Comparison of ENCODE assay signal across 9 cellular contexts in the genomic region with DNA sequence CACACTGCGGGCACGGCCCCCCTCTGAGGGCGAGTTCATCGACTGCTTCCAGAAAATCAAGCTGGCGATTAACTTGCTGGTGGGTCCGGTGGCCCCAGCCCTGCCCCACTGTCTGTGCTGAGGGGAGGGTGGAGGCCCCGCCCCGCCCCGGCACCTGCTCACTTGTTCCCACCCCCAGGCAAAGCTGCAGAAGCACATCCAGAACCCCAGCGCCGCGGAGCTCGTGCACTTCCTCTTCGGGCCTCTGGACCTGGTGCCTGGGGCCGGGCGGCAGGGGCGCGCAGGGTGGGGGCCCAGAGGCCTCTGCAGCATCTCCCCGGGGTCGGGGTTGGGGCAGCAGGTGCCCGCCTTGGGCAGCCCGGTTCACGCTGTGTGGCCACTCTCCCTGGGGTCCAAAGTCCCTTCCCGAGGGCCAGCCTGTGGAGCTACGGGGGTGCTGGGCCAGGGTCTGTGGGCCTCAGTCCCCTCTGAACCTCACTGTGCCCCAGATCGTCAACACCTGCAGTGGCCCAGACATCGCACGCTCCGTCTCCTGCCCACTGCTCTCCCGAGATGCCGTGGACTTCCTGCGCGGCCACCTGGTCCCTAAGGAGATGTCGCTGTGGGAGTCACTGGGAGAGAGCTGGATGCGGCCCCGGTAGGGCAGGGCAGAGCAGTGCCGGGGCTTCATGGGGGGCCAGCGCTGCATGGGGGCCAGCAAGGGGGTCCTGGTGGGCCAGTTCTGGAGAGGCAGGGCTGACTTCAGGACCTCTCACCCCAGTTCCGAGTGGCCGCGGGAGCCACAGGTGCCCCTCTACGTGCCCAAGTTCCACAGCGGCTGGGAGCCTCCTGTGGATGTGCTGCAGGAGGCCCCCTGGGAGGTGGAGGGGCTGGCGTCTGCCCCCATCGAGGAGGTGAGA. TPM values are rescaled to one million over a fixed set of nuclear protein-coding genes. Genes with fewer than 3 reads are reported as not detected.
DNase-seq lines count a peak whose midpoint lies in the region; ATAC-seq, FAIRE-seq and TF ChIP-seq lines count a peak whose summit lies in the region.
"Had no signal": no experiment of that assay in that cellular context is flagged by ENCODE, and none has a peak within 500 bp of the region (broad histone marks: within the 10 kb centered on the region; RNA-seq: fewer than 3 reads in every experiment).

No MANE protein-coding gene starts in this region.

- peaks cover 16% of the 10 kb centered on the region for H3K4me1 Mint-ChIP-seq in activated T-cell treated with anti-CD3 and anti-CD28 coated beads, Interleukin-2, amount 50 U/mL, for 72 hours (ENCODE audit: low read depth)

- H3K4me1 ChIP-seq in small intestine (ENCODE audit: control insufficient read depth in 2 of 2, insufficient read depth in 1 of 2, low read depth in 1 of 2, low read length in 1 of 2) (peaks cover 7 to 15% of the 10 kb centered on the region in 2 donors), stomach (peaks cover 36 to 69% (median 48%) of the 10 kb centered on the region in 4 donors)

- no peak for TF ChIP-seq POLR2A in stomach (IDR thresholded peaks at IDR 0.05)

- ATAC-seq in activated T-cell treated with anti-CD3 and anti-CD28 coated beads, Interleukin-2, amount 50 U/mL, for 72 hours (replicated peaks in 1 of 2) = peak; percentile 12 to 37
- no peak for ATAC-seq in GM21515 (IDR thresholded peaks at IDR 0.05; ENCODE audit: unreplicated experiment)

- peaks cover 0 to 2% of the 10 kb centered on the region in 2 donors for H3K36me3 Mint-ChIP-seq in activated T-cell treated with anti-CD3 and anti-CD28 coated beads, Interleukin-2, amount 50 U/mL, for 72 hours (ENCODE audit: insufficient read depth in 2 of 2)

- H3K27me3 ChIP-seq in small intestine (ENCODE audit: control insufficient read depth in 2 of 2, insufficient read depth in 2 of 2, low read length in 2 of 2) = no peaks in the 10 kb centered on the region
- H3K27me3 ChIP-seq in stomach = peaks cover 0 to 80% (median 51%) of the 10 kb centered on the region in 3 donors

- no peak overlapping the region for H3K27ac Mint-ChIP-seq in activated T-cell treated with anti-CD3 and anti-CD28 coated beads, Interleukin-2, amount 50 U/mL, for 72 hours

- H3K27me3 Mint-ChIP-seq in activated T-cell treated with anti-CD3 and anti-CD28 coated beads, Interleukin-2, amount 50 U/mL, for 72 hours (ENCODE audit: low read depth) = peaks cover 25% of the 10 kb centered on the region

- H3K9me3 ChIP-seq in small intestine (ENCODE audit: control insufficient read depth, low read depth) = no peaks in the 10 kb centered on the region
- H3K9me3 ChIP-seq in stomach = no peaks in the 10 kb centered on the region

- FAIRE-seq in small intestine (lab: Jason Lieb, UNC) (no peak), frontal cortex (lab: Jason Lieb, UNC) (no peak)

- TF ChIP-seq EP300 in stomach (IDR thresholded peaks at IDR 0.05) = no peak

- intact Hi-C loops in stomach (cut with DNase I; ENCODE audit: low total_unique reads) = loop anchor here (10.0 kb wide), 1 partner anchor 57 kb away; no protein-coding TSS in a partner anchor

- H3K27ac ChIP-seq in small intestine (ENCODE audit: low read depth in 1 of 2, low read length in 1 of 2) = peak overlapping the region in 1 of 2 donors; percentile 46
- H3K27ac ChIP-seq in stomach = no peak overlapping the region

- no peaks in the 10 kb centered on the region for H3K9me3 Mint-ChIP-seq in activated T-cell treated with anti-CD3 and anti-CD28 coated beads, Interleukin-2, amount 50 U/mL, for 72 hours

- no peak overlapping the region for H3K4me3 ChIP-seq in small intestine (ENCODE audit: low read depth in 1 of 2, low read length in 2 of 2)
- H3K4me3 ChIP-seq in stomach = peak overlapping the region in 1 of 4 donors; percentile 27

- WGBS in small intestine, 3 donors = 30 to 38% (median 33%) methylated on average over 32 to 45 of the region's 45 CpGs
- WGBS in stomach, 5 donors = 51 to 69% (median 59%) methylated on average over 9 to 45 of the region's 45 CpGs

- peaks cover 2 to 28% of the 10 kb centered on the region in 2 donors for H3K36me3 ChIP-seq in small intestine (ENCODE audit: control insufficient read depth in 2 of 2, insufficient read depth in 2 of 2, low read length in 2 of 2)
- peaks cover 3 to 34% (median 25%) of the 10 kb centered on the region in 4 donors for H3K36me3 ChIP-seq in stomach

- no peak for TF ChIP-seq CTCF in stomach (IDR thresholded peaks at IDR 0.05)

- H3K4me3 Mint-ChIP-seq in activated T-cell treated with anti-CD3 and anti-CD28 coated beads, Interleukin-2, amount 50 U/mL, for 72 hours = peak overlapping the region; percentile 43 to 73

- DNase-seq in NCI-H1092 treated with DMSO at 0.1 percent for 48 hours (lab: John Stamatoyannopoulos, UW) (peak; percentile 20), NCI-H1092 (lab: John Stamatoyannopoulos, UW) (no peak), NCI-H345 treated with DMSO at 0.1 percent for 48 hours (lab: John Stamatoyannopoulos, UW; ENCODE audit: unreplicated experiment) (peak; percentile 63), small intestine (peak; percentile 57), stomach (no peak), frontal cortex (ENCODE audit: low spot score in 2 of 2) (no peak)
- DNase-seq in activated T-cell treated with anti-CD3 and anti-CD28 coated beads, Interleukin-2, amount 50 U/mL, for 72 hours = peak; percentile 52 to 55
- DNase-seq: NCI-H226 had no signal

RNA-seq across cellular contexts. Expression of gene EPS8L2, which starts 16.1 kb away (rescaled TPM):
- 10 to 100 TPM; 11.4 to 15.7 TPM for total RNA-seq in activated T-cell treated with anti-CD3 and anti-CD28 coated beads, Interleukin-2, amount 50 U/mL, for 72 hours
- polyA plus RNA-seq in small intestine = 1,000 to 10,000 TPM in 2 of 3 donors, 10 to 100 TPM in 1; 90.2 to 1,255 (median 1,014) TPM
- total RNA-seq in stomach = 100 to 1,000 TPM in 4 of 5 donors, 10 to 100 TPM in 1; 45.0 to 617 (median 306) TPM
- 100 to 1,000 TPM in 1 of 3 donors, 10 to 100 TPM in 2; 91.5 to 190 (median 96.2) TPM for polyA plus RNA-seq in stomach
- total RNA-seq in frontal cortex = 0.41 TPM

RNA-seq across cellular contexts. Expression of gene TALDO1, which starts 25.1 kb away (rescaled TPM):
- total RNA-seq in activated T-cell treated with anti-CD3 and anti-CD28 coated beads, Interleukin-2, amount 50 U/mL, for 72 hours = 100 to 1,000 TPM; 152 to 155 TPM
- polyA plus RNA-seq in small intestine (100 to 1,000 TPM; 163 to 188 (median 184) TPM), stomach (100 to 1,000 TPM; 139 to 214 (median 208) TPM)
- total RNA-seq in stomach (100 to 1,000 TPM in 4 of 5 donors, 10 to 100 TPM in 1; 85.9 to 258 (median 175) TPM), frontal cortex (77.9 TPM)

RNA-seq across cellular contexts. Expression of gene TMEM80, which starts 26.5 kb away (rescaled TPM):
- total RNA-seq in activated T-cell treated with anti-CD3 and anti-CD28 coated beads, Interleukin-2, amount 50 U/mL, for 72 hours = 10 to 100 TPM; 17.0 to 17.8 TPM
- polyA plus RNA-seq in small intestine = 10 to 100 TPM; 11.9 to 22.4 (median 20.1) TPM
- total RNA-seq in stomach = 10 to 100 TPM in 4 of 5 donors, 1 to 10 TPM in 1; 4.9 to 46.5 (median 21.5) TPM
- 10 to 100 TPM in 2 of 3 donors, 1 to 10 TPM in 1; 9.0 to 30.8 (median 18.1) TPM for polyA plus RNA-seq in stomach
- 11.8 TPM for total RNA-seq in frontal cortex

RNA-seq across cellular contexts. Expression of gene DEAF1, which starts 27.1 kb away (rescaled TPM):
- total RNA-seq in activated T-cell treated with anti-CD3 and anti-CD28 coated beads, Interleukin-2, amount 50 U/mL, for 72 hours = 10 to 100 TPM; 40.5 to 66.1 TPM
- polyA plus RNA-seq in small intestine (10 to 100 TPM; 18.2 to 39.6 (median 35.4) TPM), stomach (10 to 100 TPM; 41.4 to 51.8 (median 45.1) TPM)
- total RNA-seq in stomach (100 to 1,000 TPM in 1 of 5 donors, 10 to 100 TPM in 4; 12.3 to 111 (median 29.4) TPM), frontal cortex (60.3 TPM)

RNA-seq across cellular contexts. Expression of gene GATD1, which starts 55.1 kb away (rescaled TPM):
- 10 to 100 TPM; 31.9 to 34.4 TPM for total RNA-seq in activated T-cell treated with anti-CD3 and anti-CD28 coated beads, Interleukin-2, amount 50 U/mL, for 72 hours
- polyA plus RNA-seq in small intestine = 10 to 100 TPM; 12.2 to 46.0 (median 13.6) TPM
- 10 to 100 TPM in 4 of 5 donors, 1 to 10 TPM in 1; 9.9 to 68.1 (median 13.4) TPM for total RNA-seq in stomach
- 10 to 100 TPM; 21.0 to 63.2 (median 24.7) TPM for polyA plus RNA-seq in stomach
- 21.2 TPM for total RNA-seq in frontal cortex

Comparison
In these comparisons a context has a peak if more than half of its experiments do, and no peak if none do; other contexts are left out.
1. DNase-seq: peak in NCI-H1092 treated with DMSO at 0.1 percent for 48 hours (single experiment), NCI-H345 treated with DMSO at 0.1 percent for 48 hours (single experiment), activated T-cell treated with anti-CD3 and anti-CD28 coated beads, Interleukin-2, amount 50 U/mL, for 72 hours (2 of 2) and small intestine (single experiment); none in NCI-H1092 (single experiment), stomach (single experiment) and frontal cortex (0 of 2).